Comparison of ENCODE assay signal across 8 cellular contexts in the genomic region with DNA sequence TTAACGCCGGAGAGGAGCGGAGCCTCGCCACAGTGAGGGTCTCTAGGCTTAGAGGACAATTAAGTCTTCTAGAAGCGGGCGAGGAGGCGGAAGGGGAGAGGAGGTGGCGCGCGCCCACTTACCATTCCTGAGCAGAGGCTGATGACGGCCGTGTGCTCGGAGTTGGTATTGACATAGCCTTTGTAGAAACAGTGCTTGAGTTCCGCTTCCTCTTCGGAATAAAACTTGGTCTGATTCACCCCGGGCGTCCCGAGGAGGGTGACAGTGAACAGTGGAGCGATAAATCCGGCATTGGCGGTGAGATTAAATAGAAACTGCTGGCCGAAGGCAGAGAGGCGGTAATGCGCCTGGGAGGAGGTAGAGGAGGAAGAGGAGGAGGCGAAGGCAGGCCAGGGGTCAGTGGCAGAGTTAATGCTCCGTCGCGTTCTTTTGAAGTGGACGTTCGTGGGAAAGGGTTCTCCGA. TPM values are rescaled to one million over a fixed set of nuclear protein-coding genes. Genes with fewer than 3 reads are reported as not detected.
DNase-seq lines count a peak whose midpoint lies in the region; ATAC-seq and TF ChIP-seq lines count a peak whose summit lies in the region.

No MANE protein-coding gene starts in this region.

- H3K4me1 Mint-ChIP-seq in glutamatergic neuron (ENCODE audit: low read depth, unreplicated experiment) = peaks cover 11% of the 10 kb centered on the region

- peaks cover 3% of the 10 kb centered on the region for H3K9me3 Mint-ChIP-seq in glutamatergic neuron (ENCODE audit: unreplicated experiment)

- no peaks in the 10 kb centered on the region for H3K9me2 ChIP-seq in GM23248 (ENCODE audit: insufficient read depth)
- H3K9me2 ChIP-seq in Karpas-422 (replicated peaks; ENCODE audit: insufficient read depth, low read length) = no peaks in the 10 kb centered on the region

- H3K4me3 Mint-ChIP-seq in glutamatergic neuron (ENCODE audit: unreplicated experiment) = peak overlapping the region; percentile 94

- peak overlapping the region; percentile 78 for H3K9ac ChIP-seq in GM23248
- H3K9ac ChIP-seq in SK-N-MC (ENCODE audit: insufficient read length) = no peak overlapping the region
- H3K9ac ChIP-seq in Karpas-422 (ENCODE audit: low read length) = no peak overlapping the region

- ATAC-seq in GM19351 (IDR thresholded peaks at IDR 0.05; ENCODE audit: unreplicated experiment) = no peak

- H4K20me1 ChIP-seq in GM23248 (ENCODE audit: insufficient read depth) (no peaks in the 10 kb centered on the region), Karpas-422 (ENCODE audit: insufficient read depth, low read depth, low read length) (no peaks in the 10 kb centered on the region)

- H3K4me1 ChIP-seq in GM23248 (ENCODE audit: insufficient read depth) (0 out of 2 replicates have a peak, but pooled peaks cover 5% of the 10 kb centered on the region), prostate gland (replicated peaks) (no peaks in the 10 kb centered on the region), Karpas-422 (ENCODE audit: low read length) (no peaks in the 10 kb centered on the region)

- TF ChIP-seq POLR2A in prostate gland (IDR thresholded peaks at IDR 0.05) = no peak

- H3K79me2 ChIP-seq in GM23248 (ENCODE audit: insufficient read depth) = no peaks in the 10 kb centered on the region
- no peaks in the 10 kb centered on the region for H3K79me2 ChIP-seq in Karpas-422 (ENCODE audit: low read length)

- DNase-seq in GM23248 = peak; percentile 88
- no peak for DNase-seq in SK-N-MC (ENCODE audit: low read depth, low spot score)
- peak; percentile 29 for DNase-seq in glutamatergic neuron
- peak; percentile 37 for DNase-seq in prostate gland (ENCODE audit: low spot score)
- no peak for DNase-seq in G401 (ENCODE audit: low spot score)
- DNase-seq in DMS114 treated with DMSO at 0.1 percent for 48 hours (lab: John Stamatoyannopoulos, UW; ENCODE audit: unreplicated experiment) = no peak
- no peak for DNase-seq in Karpas-422

- H3K27ac ChIP-seq in GM23248 = peak overlapping the region; percentile 87
- H3K27ac ChIP-seq in SK-N-MC = no peak overlapping the region
- H3K27ac ChIP-seq in prostate gland = peak overlapping the region; percentile 93 to 94
- H3K27ac ChIP-seq in Karpas-422 (ENCODE audit: low read length) = no peak overlapping the region

- H3K27ac Mint-ChIP-seq in glutamatergic neuron (ENCODE audit: unreplicated experiment) = no peak overlapping the region

- H2AFZ ChIP-seq in GM23248 (peak overlapping the region; percentile 93), Karpas-422 (ENCODE audit: low read length) (no peak overlapping the region)

- no peaks in the 10 kb centered on the region for H3K27me3 ChIP-seq in GM23248 (replicated peaks; ENCODE audit: insufficient read depth)
- no peaks in the 10 kb centered on the region for H3K27me3 ChIP-seq in prostate gland (replicated peaks; ENCODE audit: insufficient read depth)
- no peaks in the 10 kb centered on the region for H3K27me3 ChIP-seq in Karpas-422 (ENCODE audit: low read length)

- H3F3A ChIP-seq in GM23248 (ENCODE audit: insufficient read depth) = peaks cover 23% of the 10 kb centered on the region

- 1% methylated on average over 31 of the region's 31 CpGs for WGBS in GM23248 (ENCODE audit: low coverage in 1 of 2, low lambda C conversion rate in 2 of 2, missing lambda C conversion rate in 2 of 2), 2 experiments
- WGBS in prostate gland = under 1% methylated on average over 31 of the region's 31 CpGs

- TF ChIP-seq CTCF in glutamatergic neuron (IDR thresholded peaks at IDR 0.05; ENCODE audit: partially characterized antibody, unreplicated experiment) = no peak
- no peak for TF ChIP-seq CTCF in prostate gland (IDR thresholded peaks at IDR 0.05)

- H3K4me3 ChIP-seq in GM23248 (peak overlapping the region; percentile 91), SK-N-MC (peak overlapping the region; percentile 75), prostate gland (peak overlapping the region; percentile 48 to 60), Karpas-422 (ENCODE audit: low read length) (no peak overlapping the region)

- peaks cover 16% of the 10 kb centered on the region for H3K27me3 Mint-ChIP-seq in glutamatergic neuron (ENCODE audit: unreplicated experiment)

- H3K36me3 ChIP-seq in GM23248 (ENCODE audit: low read depth) (no peaks in the 10 kb centered on the region), SK-N-MC (ENCODE audit: insufficient read depth, low read length) (no peaks in the 10 kb centered on the region), prostate gland (no peaks in the 10 kb centered on the region), Karpas-422 (ENCODE audit: insufficient read depth, low read length) (no peaks in the 10 kb centered on the region)

- no peaks in the 10 kb centered on the region for H3K9me3 ChIP-seq in GM23248 (ENCODE audit: low read depth)
- H3K9me3 ChIP-seq in SK-N-MC (ENCODE audit: low read depth, low read length) = no peaks in the 10 kb centered on the region
- H3K9me3 ChIP-seq in prostate gland = no peaks in the 10 kb centered on the region
- peaks cover 7% of the 10 kb centered on the region; the same call in 1 of the 2 replicates for H3K9me3 ChIP-seq in Karpas-422 (ENCODE audit: low read length)

- in situ Hi-C loops in GM23248 (cut with MboI) = no loop called here
- in situ Hi-C loops in G401 (cut with HindIII; ENCODE audit: low sequenced_read_pairs) = no loop called here

- intact Hi-C loops in prostate gland (cut with DNase I) = loop anchor here (2.0 to 10.0 kb wide), 5 partner anchors 74 to 728 kb away; no protein-coding TSS in a partner anchor

- no peaks in the 10 kb centered on the region for H3K36me3 Mint-ChIP-seq in glutamatergic neuron (ENCODE audit: unreplicated experiment)

- peak overlapping the region; percentile 92 for H3K4me2 ChIP-seq in GM23248 (ENCODE audit: unreplicated experiment)
- no peak overlapping the region for H3K4me2 ChIP-seq in Karpas-422 (ENCODE audit: low read depth, low read length, poor library complexity, severe bottlenecking)

RNA-seq across cellular contexts. Expression of gene ADAMTS9, which starts 1.3 kb away (rescaled TPM):
- total RNA-seq in GM23248 (2014; rRNA removed; shearing (Covaris generic)) = 1.3 and 1.5 TPM in 2 replicates
- 0.68 and 0.75 TPM in 2 replicates for polyA plus RNA-seq in GM23248 (2016; fragmentation: Nextera tagmentation; extraction: Ambion mirVana)
- total RNA-seq in glutamatergic neuron (ENCODE audit: unreplicated experiment) (2.3 TPM), prostate gland (10 to 100 TPM; 30.0 to 31.0 TPM)
- total RNA-seq in G401 (2014; rRNA removed; shearing (Covaris generic)) = 0.06 TPM in 1 of 2 replicates, not detected in the other
- not detected in 2 replicates for total RNA-seq in Karpas-422 (2014; rRNA removed; shearing (Covaris generic); ENCODE audit: low replicate concordance)

Comparison
In these comparisons a context has a peak if more than half of its experiments do, and no peak if none do; other contexts are left out.
1. DNase-seq: peak in GM23248 (single experiment), glutamatergic neuron (single experiment) and prostate gland (single experiment); none in SK-N-MC (single experiment), G401 (single experiment), DMS114 treated with DMSO at 0.1 percent for 48 hours (single experiment) and Karpas-422 (single experiment).
2. H3K27ac ChIP-seq: peak in GM23248 (single experiment) and prostate gland (2 of 2); none in SK-N-MC (single experiment) and Karpas-422 (single experiment).